ENCODE assay signal across 1 cellular context in the genomic region with DNA sequence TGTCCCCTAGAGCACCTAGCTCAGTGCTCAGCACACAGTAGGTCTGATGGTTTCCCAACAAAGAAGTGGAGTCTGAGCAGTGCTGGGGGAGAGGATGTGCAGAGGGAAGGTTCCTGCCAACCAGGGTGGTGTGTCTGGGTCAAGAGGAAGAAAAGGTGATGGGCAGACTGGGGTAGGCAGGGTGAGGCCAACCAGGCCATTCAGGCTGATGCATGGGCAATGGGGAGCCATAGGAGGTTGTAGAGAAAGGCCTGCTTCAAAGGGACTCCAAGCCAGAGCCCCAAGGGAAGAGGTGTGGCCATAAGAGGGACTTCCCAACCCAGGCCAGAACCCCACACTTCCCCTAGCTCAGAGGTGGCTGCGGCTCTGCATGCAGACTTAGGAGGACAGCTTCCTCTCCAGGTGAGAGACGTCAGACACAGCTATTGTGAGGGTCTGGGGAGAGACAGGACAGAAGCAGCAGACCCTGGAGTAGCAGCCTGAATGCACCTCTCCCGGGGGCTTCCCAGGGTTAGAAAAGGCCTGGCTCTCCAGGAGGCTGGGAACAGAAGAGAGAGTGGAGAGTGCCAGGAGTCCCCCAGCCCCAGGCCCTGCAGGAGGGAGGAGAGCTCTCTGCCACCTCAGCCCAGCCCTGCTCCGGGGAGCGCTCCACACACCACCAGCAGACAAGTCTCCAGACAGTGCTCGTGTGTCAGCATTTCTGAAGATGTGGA.
TF ChIP-seq lines count a peak whose summit lies in the region.

No MANE protein-coding gene starts in this region.

TF ChIP-seq in HEK293, 187 proteins besides CTCF, POLR2A, EP300 and RAD21 (continued from another document):
- TF ChIP-seq, protein P1, sequence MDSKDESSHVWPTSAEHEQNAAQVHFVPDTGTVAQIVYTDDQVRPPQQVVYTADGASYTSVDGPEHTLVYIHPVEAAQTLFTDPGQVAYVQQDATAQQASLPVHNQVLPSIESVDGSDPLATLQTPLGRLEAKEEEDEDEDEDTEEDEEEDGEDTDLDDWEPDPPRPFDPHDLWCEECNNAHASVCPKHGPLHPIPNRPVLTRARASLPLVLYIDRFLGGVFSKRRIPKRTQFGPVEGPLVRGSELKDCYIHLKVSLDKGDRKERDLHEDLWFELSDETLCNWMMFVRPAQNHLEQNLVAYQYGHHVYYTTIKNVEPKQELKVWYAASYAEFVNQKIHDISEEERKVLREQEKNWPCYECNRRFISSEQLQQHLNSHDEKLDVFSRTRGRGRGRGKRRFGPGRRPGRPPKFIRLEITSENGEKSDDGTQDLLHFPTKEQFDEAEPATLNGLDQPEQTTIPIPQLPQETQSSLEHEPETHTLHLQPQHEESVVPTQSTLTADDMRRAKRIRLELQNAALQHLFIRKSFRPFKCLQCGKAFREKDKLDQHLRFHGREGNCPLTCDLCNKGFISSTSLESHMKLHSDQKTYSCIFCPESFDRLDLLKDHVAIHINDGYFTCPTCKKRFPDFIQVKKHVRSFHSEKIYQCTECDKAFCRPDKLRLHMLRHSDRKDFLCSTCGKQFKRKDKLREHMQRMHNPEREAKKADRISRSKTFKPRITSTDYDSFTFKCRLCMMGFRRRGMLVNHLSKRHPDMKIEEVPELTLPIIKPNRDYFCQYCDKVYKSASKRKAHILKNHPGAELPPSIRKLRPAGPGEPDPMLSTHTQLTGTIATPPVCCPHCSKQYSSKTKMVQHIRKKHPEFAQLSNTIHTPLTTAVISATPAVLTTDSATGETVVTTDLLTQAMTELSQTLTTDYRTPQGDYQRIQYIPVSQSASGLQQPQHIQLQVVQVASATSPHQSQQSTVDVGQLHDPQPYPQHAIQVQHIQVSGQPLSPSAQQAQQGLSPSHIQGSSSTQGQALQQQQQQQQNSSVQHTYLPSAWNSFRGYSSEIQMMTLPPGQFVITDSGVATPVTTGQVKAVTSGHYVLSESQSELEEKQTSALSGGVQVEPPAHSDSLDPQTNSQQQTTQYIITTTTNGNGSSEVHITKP (tag by site-specific recombination; IDR thresholded peaks at IDR 0.05), result no peak
TF ChIP-seq in HEK293: peak in this region for 2.
